In genomic region chr2:224036731-224037376, GRCh38 we compare ENCODE assay signal across 11 cellular contexts. TPM values are rescaled to one million over a fixed set of nuclear protein-coding genes. Genes with fewer than 3 reads are reported as not detected.
DNase-seq lines count a peak whose midpoint lies in the region; ATAC-seq and TF ChIP-seq lines count a peak whose summit lies in the region.
"Had no signal": no experiment of that assay in that cellular context is flagged by ENCODE, and none has a peak within 500 bp of the region (broad histone marks: within the 10 kb centered on the region; RNA-seq: fewer than 3 reads in every experiment).

No MANE protein-coding gene starts in this region.

- ATAC-seq in HG03442 (IDR thresholded peaks at IDR 0.05; ENCODE audit: unreplicated experiment): no peak
- ATAC-seq in HG02610 (IDR thresholded peaks at IDR 0.05; ENCODE audit: unreplicated experiment): no peak
- ATAC-seq: left colon had no signal

- H3K4me3 Mint-ChIP-seq in T-helper 2 cell treated with Interferon-gamma antibody and Interleukin-4, amounts not matched to agents 5 μg/mL and 100 μg/mL, for 36 hours: peak overlapping the region; percentile 47
- H3K4me3 Mint-ChIP-seq in HFFc6 (peak overlapping the region; percentile 97), chondrocyte (ENCODE audit: unreplicated experiment) (peak overlapping the region; percentile 11), neural crest cell (peak overlapping the region; percentile 76)

- H3K27ac Mint-ChIP-seq in T-helper 2 cell treated with Interferon-gamma antibody and Interleukin-4, amounts not matched to agents 5 μg/mL and 100 μg/mL, for 36 hours: no peak overlapping the region
- H3K27ac Mint-ChIP-seq in HFFc6: no peak overlapping the region
- no peak overlapping the region for H3K27ac Mint-ChIP-seq in chondrocyte (ENCODE audit: unreplicated experiment)
- H3K27ac Mint-ChIP-seq in neural crest cell (ENCODE audit: unreplicated experiment): no peak overlapping the region

- no peak for DNase-seq in T-helper 2 cell treated with Interferon-gamma antibody and Interleukin-4, amounts not matched to agents 5 μg/mL and 100 μg/mL, for 36 hours (ENCODE audit: low spot score)
- no peak for DNase-seq in T-helper 2 cell
- DNase-seq in HFFc6: no peak
- DNase-seq in chondrocyte (ENCODE audit: low spot score): no peak
- no peak for DNase-seq in neural crest cell (ENCODE audit: low read depth, low spot score)
- no peak for DNase-seq in putamen (ENCODE audit: low spot score)
- DNase-seq: left colon, NCI-H1048, uterus had no signal

- H3K36me3 Mint-ChIP-seq in T-helper 2 cell treated with Interferon-gamma antibody and Interleukin-4, amounts not matched to agents 5 μg/mL and 100 μg/mL, for 36 hours (ENCODE audit: low read depth): peaks cover 7% of the 10 kb centered on the region
- H3K36me3 Mint-ChIP-seq in HFFc6 (ENCODE audit: low read depth) (no peaks in the 10 kb centered on the region; the same call in 1 of the 2 replicates), chondrocyte (ENCODE audit: low read depth) (no peaks in the 10 kb centered on the region), neural crest cell (ENCODE audit: low read depth) (no peaks in the 10 kb centered on the region)

- TF ChIP-seq CTCF in HFFc6 (IDR thresholded peaks at IDR 0.05) (no peak), chondrocyte (IDR thresholded peaks at IDR 0.05) (no peak), neural crest cell (conservative IDR thresholded peaks at IDR 0.05) (no peak)

- H3K4me1 Mint-ChIP-seq in T-helper 2 cell treated with Interferon-gamma antibody and Interleukin-4, amounts not matched to agents 5 μg/mL and 100 μg/mL, for 36 hours (ENCODE audit: low read depth): peaks cover 42% of the 10 kb centered on the region
- H3K4me1 Mint-ChIP-seq in HFFc6 (ENCODE audit: low read depth): peaks cover 40% of the 10 kb centered on the region
- peaks cover 20% of the 10 kb centered on the region for H3K4me1 Mint-ChIP-seq in chondrocyte (ENCODE audit: low read depth)
- H3K4me1 Mint-ChIP-seq in neural crest cell: peaks cover 26% of the 10 kb centered on the region

- peaks cover 29% of the 10 kb centered on the region for H3K27me3 Mint-ChIP-seq in T-helper 2 cell treated with Interferon-gamma antibody and Interleukin-4, amounts not matched to agents 5 μg/mL and 100 μg/mL, for 36 hours (ENCODE audit: low read depth)
- H3K27me3 Mint-ChIP-seq in HFFc6 (ENCODE audit: insufficient read depth): no peaks in the 10 kb centered on the region; the same call in none of the 2 replicates
- no peaks in the 10 kb centered on the region for H3K27me3 Mint-ChIP-seq in chondrocyte (ENCODE audit: low read depth)
- peaks cover 45% of the 10 kb centered on the region for H3K27me3 Mint-ChIP-seq in neural crest cell (ENCODE audit: low read depth)

- no peaks in the 10 kb centered on the region for H3K9me3 Mint-ChIP-seq in T-helper 2 cell treated with Interferon-gamma antibody and Interleukin-4, amounts not matched to agents 5 μg/mL and 100 μg/mL, for 36 hours
- no peaks in the 10 kb centered on the region for H3K9me3 Mint-ChIP-seq in HFFc6
- no peaks in the 10 kb centered on the region for H3K9me3 Mint-ChIP-seq in chondrocyte (ENCODE audit: low read depth)
- no peaks in the 10 kb centered on the region for H3K9me3 Mint-ChIP-seq in neural crest cell

RNA-seq across cellular contexts. Expression of gene SERPINE2, which starts 2.2 kb away (rescaled TPM):
- total RNA-seq in HFFc6 (2021; fragmentation: NEBNext Ultra II Directional; extraction: Animal tissue kit (Norgen Biotek cat#: 25700)): 100 to 1,000 TPM; 145 to 385 (median 169) TPM
- total RNA-seq in chondrocyte: 46.9 to 61.0 TPM (median 48.4 TPM) in 3 replicates
- total RNA-seq in neural crest cell: 34.0 and 36.0 TPM in 2 replicates

Comparison
In these comparisons a context has a peak if more than half of its experiments do, and no peak if none do; other contexts are left out.
1. H3K4me3 Mint-ChIP-seq: peak in every context shown above with its lines; median percentile 97 in HFFc6; 76 in neural crest cell; 47 in T-helper 2 cell treated with Interferon-gamma antibody and Interleukin-4, amounts not matched to agents 5 μg/mL and 100 μg/mL, for 36 hours; 11 in chondrocyte.